In genomic region chr13:106468207-106468606, GRCh38 we compare ENCODE assay signal across 18 cellular contexts.
DNase-seq lines count a peak whose midpoint lies in the region; FAIRE-seq and TF ChIP-seq lines count a peak whose summit lies in the region.
"Had no signal": no experiment of that assay in that cellular context is flagged by ENCODE, and none has a peak within 500 bp of the region (broad histone marks: within the 10 kb centered on the region; RNA-seq: fewer than 3 reads in every experiment).

No MANE protein-coding gene starts in this region.

- H3K4me1 ChIP-seq in ectodermal cell (ENCODE audit: control insufficient read depth, insufficient read depth, low read length) (peaks cover 43% of the 10 kb centered on the region), small intestine (ENCODE audit: control insufficient read depth in 2 of 2, insufficient read depth in 1 of 2, low read depth in 1 of 2, low read length in 1 of 2) (peaks cover 0 to 3% of the 10 kb centered on the region in 2 donors)
- H3K4me1 ChIP-seq: HAP-1 had no signal

- H3K9me3 ChIP-seq in MG63, result no peaks in the 10 kb centered on the region
- no peaks in the 10 kb centered on the region for H3K9me3 ChIP-seq in ectodermal cell (ENCODE audit: control insufficient read depth, low read length)
- no peaks in the 10 kb centered on the region for H3K9me3 ChIP-seq in small intestine (ENCODE audit: control insufficient read depth, low read depth)
- H3K9me3 ChIP-seq: HAP-1 had no signal

- peak; percentile 66 for DNase-seq in MG63
- peak; percentile 54 for DNase-seq in midbrain (lab: John Stamatoyannopoulos, UW)
- DNase-seq in small intestine, result peak; percentile 43
- DNase-seq in Kasumi-1 (lab: John Stamatoyannopoulos, UW), result no peak
- no peak for DNase-seq in mesothelial cell of epicardium (ENCODE audit: low spot score in 2 of 2, unreplicated experiment in 2 of 2)
- DNase-seq in NCI-H1930 (lab: John Stamatoyannopoulos, UW), result no peak
- no peak for DNase-seq in stimulated activated naive CD4-positive, alpha-beta T cell (lab: John Stamatoyannopoulos, UW)
- DNase-seq: activated CD4-positive, alpha-beta T cell treated with anti-CD3 and anti-CD28 coated beads, Interleukin-2, amount 50 U/mL, for 1 hour; activated naive CD4-positive, alpha-beta T cell treated with Interleukin-2 at 50 U/mL for 16 hours; activated T-cell treated with anti-CD3 and anti-CD28 coated beads for 4 hours; CD4-positive, alpha-beta memory T cell; glutamatergic neuron; KG1; NCI-H1105 had no signal

- H3K27me3 Mint-ChIP-seq in mesothelial cell of epicardium (ENCODE audit: low read depth), result peaks cover 5% of the 10 kb centered on the region

- no peak for FAIRE-seq in small intestine (lab: Jason Lieb, UNC)
- FAIRE-seq: islet of Langerhans had no signal

- no peak for TF ChIP-seq CTCF in mesothelial cell of epicardium (IDR thresholded peaks at IDR 0.05; ENCODE audit: unreplicated experiment)

- H3K4me1 Mint-ChIP-seq in mesothelial cell of epicardium, result peaks cover 34% of the 10 kb centered on the region
- H3K4me1 Mint-ChIP-seq: CD4-positive, alpha-beta memory T cell had no signal

- H3K27me3 ChIP-seq in MG63, result no peaks in the 10 kb centered on the region
- H3K27me3 ChIP-seq in ectodermal cell (ENCODE audit: control insufficient read depth, insufficient read depth, low read length, poor library complexity, severe bottlenecking), result no peaks in the 10 kb centered on the region
- no peaks in the 10 kb centered on the region for H3K27me3 ChIP-seq in small intestine (ENCODE audit: control insufficient read depth in 2 of 2, insufficient read depth in 2 of 2, low read length in 2 of 2)

- 86 to 89% methylated on average over 7 of the region's 7 CpGs for WGBS in ectodermal cell, 2 experiments
- 45 to 68% (median 65%) methylated on average over 7 of the region's 7 CpGs for WGBS in small intestine, 3 donors

- H3K9me3 Mint-ChIP-seq in mesothelial cell of epicardium, result peaks cover 6% of the 10 kb centered on the region

- H3K27ac Mint-ChIP-seq in mesothelial cell of epicardium, result no peak overlapping the region
- H3K27ac Mint-ChIP-seq: CD4-positive, alpha-beta memory T cell had no signal

- H3K4me3 ChIP-seq in MG63 (peak overlapping the region; percentile 19), ectodermal cell (ENCODE audit: insufficient read depth, low read depth, low read length) (peak overlapping the region; percentile 3), small intestine (ENCODE audit: low read depth in 1 of 2, low read length in 2 of 2) (no peak overlapping the region)
- H3K4me3 ChIP-seq: HAP-1, skin epidermis had no signal

- H3K36me3 Mint-ChIP-seq in mesothelial cell of epicardium, result peaks cover 4% of the 10 kb centered on the region
- H3K36me3 Mint-ChIP-seq: CD4-positive, alpha-beta memory T cell had no signal

- no peaks in the 10 kb centered on the region for H3K36me3 ChIP-seq in MG63
- H3K36me3 ChIP-seq in ectodermal cell (ENCODE audit: control insufficient read depth, insufficient read depth, low read length), result no peaks in the 10 kb centered on the region
- no peaks in the 10 kb centered on the region for H3K36me3 ChIP-seq in small intestine (ENCODE audit: control insufficient read depth in 2 of 2, insufficient read depth in 2 of 2, low read length in 2 of 2)
- H3K36me3 ChIP-seq: HAP-1 had no signal

- H3K4me3 Mint-ChIP-seq in mesothelial cell of epicardium, result no peak overlapping the region
- H3K4me3 Mint-ChIP-seq: CD4-positive, alpha-beta memory T cell had no signal

- H3K27ac ChIP-seq in ectodermal cell (ENCODE audit: insufficient read depth, low read depth, low read length, poor library complexity, severe bottlenecking) (peak overlapping the region; percentile 12), small intestine (ENCODE audit: low read depth in 1 of 2, low read length in 1 of 2) (no peak overlapping the region)
- H3K27ac ChIP-seq: skin epidermis had no signal

Comparison
In these comparisons a context has a peak if more than half of its experiments do, and no peak if none do; other contexts are left out.
1. DNase-seq: peak in MG63 (single experiment), midbrain (single experiment) and small intestine (single experiment); none in Kasumi-1 (0 of 2), mesothelial cell of epicardium (0 of 2), NCI-H1930 (0 of 2) and stimulated activated naive CD4-positive, alpha-beta T cell (0 of 6).
2. H3K4me3 ChIP-seq: peak in MG63 (single experiment) and ectodermal cell (single experiment); none in small intestine (0 of 2).